Comparison of ENCODE assay signal across 1 cellular context in genomic region chr3:47475570-47476329, GRCh38.
A peak's percentile ranks its signal among the peaks of the same experiment; 100 is the strongest.
TF ChIP-seq lines count a peak whose summit lies in the region.

Gene SCAP, minus strand, starts transcription at chr3:47475941. Its CDS starts 32,948 bp downstream, at chr3:47442993.

TF ChIP-seq in HCT116, 20 proteins besides CTCF, POLR2A, EP300 and RAD21 (continued from another document):
- peak; percentile 10 for TF ChIP-seq ZBTB33 (IDR thresholded peaks at IDR 0.05; ENCODE audit: extremely low read depth, insufficient replicate concordance, low read length)
- no peak; the same call in 1 of the 2 replicates for TF ChIP-seq REST (IDR thresholded peaks at IDR 0.05; ENCODE audit: low read depth)
- peak; percentile 91 for TF ChIP-seq YY1 (IDR thresholded peaks at IDR 0.05; ENCODE audit: extremely low read depth, insufficient replicate concordance, low read depth, low read length)
- TF ChIP-seq SP1 (IDR thresholded peaks at IDR 0.05; ENCODE audit: low read depth), result peak; percentile 82
